ENCODE assay signal across 10 cellular contexts in genomic region chr7:12111461-12112405, GRCh38.
DNase-seq lines count a peak whose midpoint lies in the region; ATAC-seq and TF ChIP-seq lines count a peak whose summit lies in the region.
"Had no signal": no experiment of that assay in that cellular context is flagged by ENCODE, and none has a peak within 500 bp of the region (broad histone marks: within the 10 kb centered on the region; RNA-seq: fewer than 3 reads in every experiment).

No MANE protein-coding gene starts in this region.

- H3K4me3 Mint-ChIP-seq in activated naive CD8-positive, alpha-beta T cell treated with anti-CD3 and anti-CD28 coated beads, Interleukin-2, amount 10 ng/mL, durations not matched to agents 7 days and 5 days: peak overlapping the region; percentile 78

- no peaks in the 10 kb centered on the region for H3K36me3 ChIP-seq in heart right ventricle
- H3K36me3 ChIP-seq: neutrophil had no signal

- DNase-seq in Right ventricle myocardium inferior (ENCODE audit: missing footprints): peak; percentile 62
- no peak for DNase-seq in heart right ventricle
- DNase-seq in activated naive CD8-positive, alpha-beta T cell treated with anti-CD3 and anti-CD28 coated beads, Interleukin-2, amount 10 ng/mL, durations not matched to agents 7 days and 5 days: peak; percentile 45
- peak; percentile 38 for DNase-seq in iPS-NIHi11 (ENCODE audit: low spot score)
- DNase-seq in stimulated activated CD4-positive, alpha-beta T cell treated with anti-CD3 and anti-CD28 coated beads, Interleukin-2, amount 100 ng/mL, for 48 hours: peak; percentile 2 to 4
- DNase-seq in H4 (ENCODE audit: low spot score): no peak

- H3K27ac Mint-ChIP-seq in activated naive CD8-positive, alpha-beta T cell treated with anti-CD3 and anti-CD28 coated beads, Interleukin-2, amount 10 ng/mL, durations not matched to agents 7 days and 5 days: no peak overlapping the region

- peak overlapping the region in 4 of 10 donors; percentile 25 to 31 (median 29) for H3K4me3 ChIP-seq in heart right ventricle
- H3K4me3 ChIP-seq: SK-N-MC had no signal

- intact Hi-C loops in Right ventricle myocardium inferior (cut with DNase I) (no loop called here), heart right ventricle (cut with DNase I) (no loop called here)

- H3K27me3 ChIP-seq in heart right ventricle: peaks cover 0 to 39% (median 26%) of the 10 kb centered on the region in 7 donors

- peaks cover 11% of the 10 kb centered on the region for H3K4me1 Mint-ChIP-seq in activated naive CD8-positive, alpha-beta T cell treated with anti-CD3 and anti-CD28 coated beads, Interleukin-2, amount 10 ng/mL, durations not matched to agents 7 days and 5 days

- H3K27ac ChIP-seq in heart right ventricle: no peak overlapping the region
- H3K27ac ChIP-seq: neutrophil, SK-N-MC had no signal

- H3K4me1 ChIP-seq in heart right ventricle: peaks cover 0 to 9% (median 0%) of the 10 kb centered on the region in 9 donors

- POLR2A ChIA-PET in activated naive CD8-positive, alpha-beta T cell treated with anti-CD3 and anti-CD28 coated beads, Interleukin-2, amount 10 ng/mL, durations not matched to agents 7 days and 5 days (lab: Charles Lee): no interaction called here

- no peak for ATAC-seq in Right ventricle myocardium inferior
- no peak for ATAC-seq in heart right ventricle
- ATAC-seq in activated naive CD8-positive, alpha-beta T cell treated with anti-CD3 and anti-CD28 coated beads, Interleukin-2, amount 10 ng/mL, durations not matched to agents 7 days and 5 days (ENCODE audit: low read depth): peak; percentile 79
- ATAC-seq in HG02759 (IDR thresholded peaks at IDR 0.05; ENCODE audit: unreplicated experiment): no peak
- no peak for ATAC-seq in GM18909 (IDR thresholded peaks at IDR 0.05; ENCODE audit: poor library complexity, unreplicated experiment)

- no peaks in the 10 kb centered on the region for H3K36me3 Mint-ChIP-seq in activated naive CD8-positive, alpha-beta T cell treated with anti-CD3 and anti-CD28 coated beads, Interleukin-2, amount 10 ng/mL, durations not matched to agents 7 days and 5 days

- peaks cover 45% of the 10 kb centered on the region for H3K27me3 Mint-ChIP-seq in activated naive CD8-positive, alpha-beta T cell treated with anti-CD3 and anti-CD28 coated beads, Interleukin-2, amount 10 ng/mL, durations not matched to agents 7 days and 5 days

- 4% methylated on average over 46 of the region's 46 CpGs for WGBS in heart right ventricle, 2 donors

- peaks cover 1% of the 10 kb centered on the region for H3K9me3 Mint-ChIP-seq in activated naive CD8-positive, alpha-beta T cell treated with anti-CD3 and anti-CD28 coated beads, Interleukin-2, amount 10 ng/mL, durations not matched to agents 7 days and 5 days

- TF ChIP-seq CTCF in heart right ventricle (IDR thresholded peaks at IDR 0.05): no peak

- no peaks in the 10 kb centered on the region for H3K9me3 ChIP-seq in heart right ventricle
- H3K9me3 ChIP-seq: neutrophil had no signal

Comparison
In these comparisons a context has a peak if more than half of its experiments do, and no peak if none do; other contexts are left out.
1. DNase-seq: peak in Right ventricle myocardium inferior (single experiment), activated naive CD8-positive, alpha-beta T cell treated with anti-CD3 and anti-CD28 coated beads, Interleukin-2, amount 10 ng/mL, durations not matched to agents 7 days and 5 days (single experiment), iPS-NIHi11 (single experiment) and stimulated activated CD4-positive, alpha-beta T cell treated with anti-CD3 and anti-CD28 coated beads, Interleukin-2, amount 100 ng/mL, for 48 hours (2 of 2); none in heart right ventricle (0 of 2) and H4 (single experiment).